In the genomic region with DNA sequence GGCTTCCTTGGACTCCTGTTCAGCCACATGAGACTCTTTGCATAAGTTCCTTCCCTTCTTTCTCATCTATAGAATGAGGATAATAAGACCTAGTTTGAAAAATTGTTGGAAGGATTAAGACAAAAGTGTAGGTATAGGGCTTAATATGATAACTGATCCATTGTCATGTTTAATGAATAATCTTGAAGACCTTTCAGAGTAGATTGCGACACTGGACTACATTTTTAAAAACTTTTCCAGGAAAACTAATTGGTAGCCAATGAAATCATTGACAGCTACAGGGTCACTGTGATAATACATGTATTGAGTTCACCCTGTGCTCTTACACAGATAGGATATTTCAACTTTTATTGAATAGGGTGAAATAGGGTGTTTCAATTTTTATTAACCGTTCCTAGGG, we compare ENCODE assay signal across 2 cellular contexts.
TF ChIP-seq lines count a peak whose summit lies in the region.

No MANE protein-coding gene starts in this region.

TF ChIP-seq in IMR-90, 13 proteins besides CTCF, POLR2A, EP300 and RAD21:
- TF ChIP-seq MAFK (IDR thresholded peaks at IDR 0.05; ENCODE audit: low read depth, low read length) (no peak), CEBPB (IDR thresholded peaks at IDR 0.05; ENCODE audit: low read depth, low read length) (peak; percentile 74)

TF ChIP-seq in SK-N-SH, 30 proteins besides CTCF, POLR2A, EP300 and RAD21:
- TF ChIP-seq TAF1 (IDR thresholded peaks at IDR 0.05; ENCODE audit: borderline replicate concordance, low read depth, low read length) (no peak), TCF12 (IDR thresholded peaks at IDR 0.05) (no peak), SIN3A (IDR thresholded peaks at IDR 0.05; ENCODE audit: borderline replicate concordance, low read depth, low read length) (no peak)
